Comparison of ENCODE assay signal across 1 cellular context in genomic region chr6:2999005-2999620, GRCh38.
A peak's percentile ranks its signal among the peaks of the same experiment; 100 is the strongest.
TF ChIP-seq lines count a peak whose summit lies in the region.

No MANE protein-coding gene starts in this region.

TF ChIP-seq in HepG2, 621 proteins besides CTCF, POLR2A, EP300 and RAD21 (continued from another document and continues in another):
- TF ChIP-seq, protein P1, sequence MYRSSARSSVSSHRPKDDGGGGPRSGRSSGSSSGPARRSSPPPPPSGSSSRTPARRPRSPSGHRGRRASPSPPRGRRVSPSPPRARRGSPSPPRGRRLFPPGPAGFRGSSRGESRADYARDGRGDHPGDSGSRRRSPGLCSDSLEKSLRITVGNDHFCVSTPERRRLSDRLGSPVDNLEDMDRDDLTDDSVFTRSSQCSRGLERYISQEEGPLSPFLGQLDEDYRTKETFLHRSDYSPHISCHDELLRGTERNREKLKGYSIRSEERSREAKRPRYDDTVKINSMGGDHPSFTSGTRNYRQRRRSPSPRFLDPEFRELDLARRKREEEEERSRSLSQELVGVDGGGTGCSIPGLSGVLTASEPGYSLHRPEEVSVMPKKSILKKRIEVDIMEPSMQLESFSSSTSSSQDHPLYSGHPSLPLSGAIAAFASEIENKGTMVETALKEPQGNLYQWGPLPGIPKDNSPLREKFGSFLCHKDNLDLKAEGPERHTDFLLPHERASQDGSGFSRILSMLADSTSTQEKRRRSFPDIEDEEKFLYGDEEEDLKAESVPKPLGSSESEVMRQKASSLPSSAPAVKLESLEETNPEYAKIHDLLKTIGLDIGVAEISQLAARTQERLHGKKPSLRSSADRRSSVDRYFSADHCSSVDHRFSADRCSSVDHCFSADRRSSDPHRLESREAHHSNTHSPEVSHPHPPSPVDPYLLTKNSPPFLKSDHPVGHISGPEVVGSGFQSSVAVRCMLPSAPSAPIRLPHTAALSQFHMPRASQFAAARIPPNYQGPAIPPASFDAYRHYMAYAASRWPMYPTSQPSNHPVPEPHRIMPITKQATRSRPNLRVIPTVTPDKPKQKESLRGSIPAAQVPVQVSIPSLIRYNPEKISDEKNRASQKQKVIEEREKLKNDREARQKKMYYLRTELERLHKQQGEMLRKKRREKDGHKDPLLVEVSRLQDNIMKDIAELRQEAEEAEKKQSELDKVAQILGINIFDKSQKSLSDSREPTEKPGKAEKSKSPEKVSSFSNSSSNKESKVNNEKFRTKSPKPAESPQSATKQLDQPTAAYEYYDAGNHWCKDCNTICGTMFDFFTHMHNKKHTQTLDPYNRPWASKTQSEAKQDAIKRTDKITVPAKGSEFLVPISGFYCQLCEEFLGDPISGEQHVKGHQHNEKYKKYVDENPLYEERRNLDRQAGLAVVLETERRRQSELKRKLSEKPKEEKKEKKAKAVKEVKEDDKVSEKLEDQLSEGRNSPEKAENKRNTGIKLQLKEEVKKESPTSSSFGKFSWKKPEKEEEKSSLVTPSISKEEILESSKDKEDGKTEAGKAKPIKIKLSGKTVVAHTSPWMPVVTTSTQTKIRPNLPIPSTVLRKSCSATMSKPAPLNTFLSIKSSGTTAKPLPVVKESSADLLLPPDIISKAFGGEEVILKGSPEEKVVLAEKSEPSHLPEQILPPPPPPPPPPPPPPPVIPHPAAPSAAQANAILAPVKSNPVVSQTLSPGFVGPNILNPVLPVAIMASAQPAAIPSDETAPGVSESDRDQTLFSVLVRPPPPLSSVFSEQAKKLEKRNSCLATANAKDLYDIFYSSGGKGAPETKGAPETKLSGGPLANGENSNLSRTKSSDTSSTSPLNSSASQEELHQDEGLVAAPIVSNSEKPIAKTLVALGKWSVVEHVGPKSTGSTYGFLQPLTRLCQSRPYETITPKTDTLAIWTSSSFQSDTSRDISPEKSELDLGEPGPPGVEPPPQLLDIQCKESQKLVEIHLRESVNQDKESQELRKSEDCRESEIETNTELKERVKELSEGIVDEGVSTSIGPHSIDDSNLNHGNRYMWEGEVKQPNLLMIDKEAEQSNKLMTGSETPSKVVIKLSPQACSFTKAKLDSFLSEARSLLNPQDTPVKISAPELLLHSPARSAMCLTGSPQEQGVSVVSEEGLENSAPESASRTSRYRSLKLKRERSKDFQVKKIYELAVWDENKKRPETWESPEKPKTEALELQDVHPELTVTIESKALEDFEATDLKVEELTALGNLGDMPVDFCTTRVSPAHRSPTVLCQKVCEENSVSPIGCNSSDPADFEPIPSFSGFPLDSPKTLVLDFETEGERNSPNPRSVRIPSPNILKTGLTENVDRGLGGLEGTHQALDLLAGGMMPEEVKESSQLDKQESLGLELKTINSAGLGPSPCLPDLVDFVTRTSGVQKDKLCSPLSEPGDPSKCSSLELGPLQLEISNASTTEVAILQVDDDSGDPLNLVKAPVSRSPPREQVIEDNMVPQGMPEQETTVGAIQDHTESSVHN (CRISPR knock-in tag; IDR thresholded peaks at IDR 0.05) = 0 out of 2 replicates have a peak, but pooled peaks have one; percentile 51
- TF ChIP-seq FOXK1 (CRISPR knock-in tag; IDR thresholded peaks at IDR 0.05; ENCODE audit: borderline replicate concordance, low read depth) (peak; percentile 87), ASH2L (IDR thresholded peaks at IDR 0.05; ENCODE audit: insufficient read length, low read depth, low read length) (peak; percentile 98), KLF6 (CRISPR knock-in tag; IDR thresholded peaks at IDR 0.05) (no peak; the same call in 1 of the 2 replicates), ZNF557 (CRISPR knock-in tag; IDR thresholded peaks at IDR 0.05) (peak; percentile 91), ZNF24 (IDR thresholded peaks at IDR 0.05) (0 out of 2 replicates have a peak, but pooled peaks have one; percentile 62), ETV5 (CRISPR knock-in tag; IDR thresholded peaks at IDR 0.05; ENCODE audit: borderline replicate concordance) (no peak), ZFP62 (CRISPR knock-in tag; IDR thresholded peaks at IDR 0.05) (no peak), ZNF274 (CRISPR knock-in tag; IDR thresholded peaks at IDR 0.05) (no peak), MBD4 (IDR thresholded peaks at IDR 0.05; ENCODE audit: borderline replicate concordance, low read length) (no peak), PRDM15 (CRISPR knock-in tag; IDR thresholded peaks at IDR 0.05) (peak; percentile 73), TCF7L2 (IDR thresholded peaks at IDR 0.05; ENCODE audit: low read depth, low read length) (no peak), MAF1 (CRISPR knock-in tag; IDR thresholded peaks at IDR 0.05; ENCODE audit: borderline replicate concordance) (peak; percentile 25; the same call in 1 of the 2 replicates), NCOR1 (IDR thresholded peaks at IDR 0.05; ENCODE audit: borderline replicate concordance, low read length) (peak; percentile 100), SRSF1 (optimal IDR thresholded peaks at IDR 0.05; ENCODE audit: low read depth, low read length) (no peak), ZNF614 (CRISPR knock-in tag; IDR thresholded peaks at IDR 0.05; ENCODE audit: borderline replicate concordance) (peak; percentile 92; the same call in 1 of the 2 replicates), NCOA5 (CRISPR knock-in tag; IDR thresholded peaks at IDR 0.05) (no peak), MAX (IDR thresholded peaks at IDR 0.05) (peak; percentile 66; the same call in 1 of the 2 replicates), HCFC1 (IDR thresholded peaks at IDR 0.05; ENCODE audit: low read depth, low read length) (no peak; the same call in 1 of the 2 replicates), ZNF549 (CRISPR knock-in tag; IDR thresholded peaks at IDR 0.05) (0 out of 2 replicates have a peak, but pooled peaks have one; percentile 25), JDP2 (CRISPR knock-in tag; IDR thresholded peaks at IDR 0.05; ENCODE audit: borderline replicate concordance) (no peak), TP53 (CRISPR knock-in tag; conservative IDR thresholded peaks at IDR 0.05) (no peak), IRX3 (CRISPR knock-in tag; IDR thresholded peaks at IDR 0.05; ENCODE audit: borderline replicate concordance, low read depth) (peak; percentile 16; the same call in 1 of the 2 replicates), PAX8 (CRISPR knock-in tag; IDR thresholded peaks at IDR 0.05; ENCODE audit: borderline replicate concordance) (no peak), PHF20 (CRISPR knock-in tag; IDR thresholded peaks at IDR 0.05) (no peak), KDM2A (CRISPR knock-in tag; IDR thresholded peaks at IDR 0.05; ENCODE audit: borderline replicate concordance, low read depth) (peak; percentile 70), HMG20A (CRISPR knock-in tag; IDR thresholded peaks at IDR 0.05; ENCODE audit: borderline replicate concordance) (peak; percentile 72), SP1 (IDR thresholded peaks at IDR 0.05) (no peak), SP1 (CRISPR knock-in tag; IDR thresholded peaks at IDR 0.05) (no peak), TFAP4 (IDR thresholded peaks at IDR 0.05; ENCODE audit: borderline replicate concordance, low read depth) (peak; percentile 52; the same call in 1 of the 2 replicates), NR2F2 (IDR thresholded peaks at IDR 0.05; ENCODE audit: borderline replicate concordance, low read depth) (peak; percentile 95), ZNF501 (CRISPR knock-in tag; IDR thresholded peaks at IDR 0.05) (no peak)
- TF ChIP-seq, protein P2, sequence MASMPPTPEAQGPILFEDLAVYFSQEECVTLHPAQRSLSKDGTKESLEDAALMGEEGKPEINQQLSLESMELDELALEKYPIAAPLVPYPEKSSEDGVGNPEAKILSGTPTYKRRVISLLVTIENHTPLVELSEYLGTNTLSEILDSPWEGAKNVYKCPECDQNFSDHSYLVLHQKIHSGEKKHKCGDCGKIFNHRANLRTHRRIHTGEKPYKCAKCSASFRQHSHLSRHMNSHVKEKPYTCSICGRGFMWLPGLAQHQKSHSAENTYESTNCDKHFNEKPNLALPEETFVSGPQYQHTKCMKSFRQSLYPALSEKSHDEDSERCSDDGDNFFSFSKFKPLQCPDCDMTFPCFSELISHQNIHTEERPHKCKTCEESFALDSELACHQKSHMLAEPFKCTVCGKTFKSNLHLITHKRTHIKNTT (CRISPR knock-in tag; IDR thresholded peaks at IDR 0.05) = no peak
- TF ChIP-seq, protein P3, sequence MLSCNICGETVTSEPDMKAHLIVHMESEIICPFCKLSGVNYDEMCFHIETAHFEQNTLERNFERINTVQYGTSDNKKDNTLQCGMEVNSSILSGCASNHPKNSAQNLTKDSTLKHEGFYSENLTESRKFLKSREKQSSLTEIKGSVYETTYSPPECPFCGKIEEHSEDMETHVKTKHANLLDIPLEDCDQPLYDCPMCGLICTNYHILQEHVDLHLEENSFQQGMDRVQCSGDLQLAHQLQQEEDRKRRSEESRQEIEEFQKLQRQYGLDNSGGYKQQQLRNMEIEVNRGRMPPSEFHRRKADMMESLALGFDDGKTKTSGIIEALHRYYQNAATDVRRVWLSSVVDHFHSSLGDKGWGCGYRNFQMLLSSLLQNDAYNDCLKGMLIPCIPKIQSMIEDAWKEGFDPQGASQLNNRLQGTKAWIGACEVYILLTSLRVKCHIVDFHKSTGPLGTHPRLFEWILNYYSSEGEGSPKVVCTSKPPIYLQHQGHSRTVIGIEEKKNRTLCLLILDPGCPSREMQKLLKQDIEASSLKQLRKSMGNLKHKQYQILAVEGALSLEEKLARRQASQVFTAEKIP (CRISPR knock-in tag; IDR thresholded peaks at IDR 0.05; ENCODE audit: borderline replicate concordance) = no peak
- TF ChIP-seq, protein P4, sequence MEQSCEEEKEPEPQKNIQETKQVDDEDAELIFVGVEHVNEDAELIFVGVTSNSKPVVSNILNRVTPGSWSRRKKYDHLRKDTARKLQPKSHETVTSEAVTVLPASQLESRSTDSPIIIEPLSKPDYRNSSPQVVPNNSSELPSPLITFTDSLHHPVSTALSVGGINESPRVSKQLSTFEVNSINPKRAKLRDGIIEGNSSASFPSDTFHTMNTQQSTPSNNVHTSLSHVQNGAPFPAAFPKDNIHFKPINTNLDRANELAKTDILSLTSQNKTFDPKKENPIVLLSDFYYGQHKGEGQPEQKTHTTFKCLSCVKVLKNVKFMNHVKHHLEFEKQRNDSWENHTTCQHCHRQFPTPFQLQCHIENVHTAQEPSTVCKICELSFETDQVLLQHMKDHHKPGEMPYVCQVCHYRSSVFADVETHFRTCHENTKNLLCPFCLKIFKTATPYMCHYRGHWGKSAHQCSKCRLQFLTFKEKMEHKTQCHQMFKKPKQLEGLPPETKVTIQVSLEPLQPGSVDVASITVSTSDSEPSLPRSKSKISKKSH (CRISPR knock-in tag; IDR thresholded peaks at IDR 0.05; ENCODE audit: borderline replicate concordance) = no peak
- TF ChIP-seq, protein P5, sequence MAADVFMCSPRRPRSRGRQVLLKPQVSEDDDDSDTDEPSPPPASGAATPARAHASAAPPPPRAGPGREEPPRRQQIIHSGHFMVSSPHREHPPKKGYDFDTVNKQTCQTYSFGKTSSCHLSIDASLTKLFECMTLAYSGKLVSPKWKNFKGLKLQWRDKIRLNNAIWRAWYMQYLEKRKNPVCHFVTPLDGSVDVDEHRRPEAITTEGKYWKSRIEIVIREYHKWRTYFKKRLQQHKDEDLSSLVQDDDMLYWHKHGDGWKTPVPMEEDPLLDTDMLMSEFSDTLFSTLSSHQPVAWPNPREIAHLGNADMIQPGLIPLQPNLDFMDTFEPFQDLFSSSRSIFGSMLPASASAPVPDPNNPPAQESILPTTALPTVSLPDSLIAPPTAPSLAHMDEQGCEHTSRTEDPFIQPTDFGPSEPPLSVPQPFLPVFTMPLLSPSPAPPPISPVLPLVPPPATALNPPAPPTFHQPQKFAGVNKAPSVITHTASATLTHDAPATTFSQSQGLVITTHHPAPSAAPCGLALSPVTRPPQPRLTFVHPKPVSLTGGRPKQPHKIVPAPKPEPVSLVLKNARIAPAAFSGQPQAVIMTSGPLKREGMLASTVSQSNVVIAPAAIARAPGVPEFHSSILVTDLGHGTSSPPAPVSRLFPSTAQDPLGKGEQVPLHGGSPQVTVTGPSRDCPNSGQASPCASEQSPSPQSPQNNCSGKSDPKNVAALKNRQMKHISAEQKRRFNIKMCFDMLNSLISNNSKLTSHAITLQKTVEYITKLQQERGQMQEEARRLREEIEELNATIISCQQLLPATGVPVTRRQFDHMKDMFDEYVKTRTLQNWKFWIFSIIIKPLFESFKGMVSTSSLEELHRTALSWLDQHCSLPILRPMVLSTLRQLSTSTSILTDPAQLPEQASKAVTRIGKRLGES (CRISPR knock-in tag; IDR thresholded peaks at IDR 0.05; ENCODE audit: borderline replicate concordance) = no peak
